18 cellular contexts compared by ENCODE assay signal in the genomic region with DNA sequence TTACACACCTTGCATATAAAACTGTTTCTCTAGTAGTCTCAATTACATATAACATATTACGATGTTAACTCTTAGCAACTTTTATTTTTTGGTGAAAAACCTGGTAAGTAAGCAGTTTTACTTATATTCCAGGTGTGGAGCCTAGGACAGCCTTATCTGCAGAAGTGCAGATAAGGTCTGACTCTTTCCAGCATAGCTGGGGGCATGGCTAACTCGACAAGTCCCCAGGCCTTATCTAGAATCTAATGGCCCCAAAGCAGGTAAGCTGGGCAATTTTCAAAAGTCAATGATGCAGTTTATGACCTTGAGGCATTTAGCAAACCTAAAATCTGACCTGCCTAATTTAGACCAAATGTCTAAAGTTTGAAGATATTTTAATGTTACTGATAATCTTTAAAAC. TPM values are rescaled to one million over a fixed set of nuclear protein-coding genes. Genes with fewer than 3 reads are reported as not detected.
A peak's percentile ranks its signal among the peaks of the same experiment; 100 is the strongest.
DNase-seq lines count a peak whose midpoint lies in the region; ATAC-seq and TF ChIP-seq lines count a peak whose summit lies in the region.
"Had no signal": no experiment of that assay in that cellular context is flagged by ENCODE, and none has a peak within 500 bp of the region (broad histone marks: within the 10 kb centered on the region; RNA-seq: fewer than 3 reads in every experiment).

No MANE protein-coding gene starts in this region.

- no peaks in the 10 kb centered on the region for H3K27me3 ChIP-seq in mucosa of rectum (ENCODE audit: control insufficient read depth in 2 of 2, insufficient read depth in 2 of 2, low read length in 2 of 2)

- H3K36me3 ChIP-seq in mucosa of rectum (ENCODE audit: control insufficient read depth in 2 of 2, insufficient read depth in 2 of 2, low read length in 2 of 2) = no peaks in the 10 kb centered on the region

- H3K4me1 ChIP-seq in mucosa of rectum (ENCODE audit: control insufficient read depth in 2 of 2, insufficient read depth in 2 of 2, low read length in 2 of 2) = peaks cover 49 to 54% of the 10 kb centered on the region in 2 donors

- H3K27ac Mint-ChIP-seq in activated naive CD4-positive, alpha-beta T cell treated with anti-CD3 and anti-CD28 coated beads, Interleukin-2, amount 50 U/mL, for 24 hours = peak overlapping the region; percentile 79
- H3K27ac Mint-ChIP-seq in activated T-helper 2 cell treated with anti-CD3 and anti-CD28 coated beads, Interferon-gamma antibody, Interleukin-2, Interleukin-4, amounts not matched to agents 10 μg/mL and 5 μg/mL and 100 μg/mL, durations not matched to agents 14 hours and 24 hours and 36 hours = no peak overlapping the region
- H3K27ac Mint-ChIP-seq: B cell had no signal

- no peak for DNase-seq in activated naive CD4-positive, alpha-beta T cell (lab: John Stamatoyannopoulos, UW)
- no peak for DNase-seq in left ventricle myocardium superior
- no peak for DNase-seq in activated T-helper 2 cell treated with anti-CD3 and anti-CD28 coated beads, Interferon-gamma antibody, Interleukin-2, Interleukin-4, amounts not matched to agents 10 μg/mL and 5 μg/mL and 100 μg/mL, durations not matched to agents 14 hours and 24 hours and 36 hours (ENCODE audit: low spot score)
- DNase-seq: 8988T; NCI-H1105 treated with DMSO at 0.1 percent for 48 hours; NCI-H1694; NCI-H2081 treated with DMSO at 0.1 percent for 48 hours; NK-92 treated with Interleukin-12 subunit alpha and Interleukin-12 subunit beta, amount 100 ng/mL, for 24 hours; SIG-M5 had no signal

- no peak overlapping the region for H3K4me3 ChIP-seq in mucosa of rectum (ENCODE audit: low read length in 2 of 2)
- H3K4me3 ChIP-seq: K562 had no signal

- H3K9me3 ChIP-seq in mucosa of rectum (ENCODE audit: control insufficient read depth in 2 of 2, low read length in 2 of 2) = no peaks in the 10 kb centered on the region

- no peaks in the 10 kb centered on the region for H3K9me3 Mint-ChIP-seq in activated naive CD4-positive, alpha-beta T cell treated with anti-CD3 and anti-CD28 coated beads, Interleukin-2, amount 50 U/mL, for 24 hours
- H3K9me3 Mint-ChIP-seq in activated T-helper 2 cell treated with anti-CD3 and anti-CD28 coated beads, Interferon-gamma antibody, Interleukin-2, Interleukin-4, amounts not matched to agents 10 μg/mL and 5 μg/mL and 100 μg/mL, durations not matched to agents 14 hours and 24 hours and 36 hours = peaks cover 5% of the 10 kb centered on the region

- H3K4me3 Mint-ChIP-seq in activated naive CD4-positive, alpha-beta T cell treated with anti-CD3 and anti-CD28 coated beads, Interleukin-2, amount 50 U/mL, for 24 hours = no peak overlapping the region
- H3K4me3 Mint-ChIP-seq in activated T-helper 2 cell treated with anti-CD3 and anti-CD28 coated beads, Interferon-gamma antibody, Interleukin-2, Interleukin-4, amounts not matched to agents 10 μg/mL and 5 μg/mL and 100 μg/mL, durations not matched to agents 14 hours and 24 hours and 36 hours (ENCODE audit: low read depth) = no peak overlapping the region
- H3K4me3 Mint-ChIP-seq: B cell had no signal

- TF ChIP-seq CTCF in VCaP (conservative IDR thresholded peaks at IDR 0.05) = no peak

- ATAC-seq in left ventricle myocardium superior = no peak
- no peak for ATAC-seq in HG03469 (IDR thresholded peaks at IDR 0.05; ENCODE audit: unreplicated experiment)
- ATAC-seq in HG03457 (IDR thresholded peaks at IDR 0.05; ENCODE audit: unreplicated experiment) = no peak
- ATAC-seq: K562 had no signal

- H3K9ac ChIP-seq in mucosa of rectum (ENCODE audit: low read depth in 1 of 2, low read length in 2 of 2) = no peak overlapping the region

- intact Hi-C loops in left ventricle myocardium superior (cut with micrococcal nuclease) = no loop called here
- intact Hi-C loops in activated T-helper 2 cell treated with anti-CD3 and anti-CD28 coated beads, Interferon-gamma antibody, Interleukin-2, Interleukin-4, amounts not matched to agents 10 μg/mL and 5 μg/mL and 100 μg/mL, durations not matched to agents 14 hours and 24 hours and 36 hours (cut with micrococcal nuclease) = no loop called here

- peaks cover 48% of the 10 kb centered on the region for H3K4me1 Mint-ChIP-seq in activated naive CD4-positive, alpha-beta T cell treated with anti-CD3 and anti-CD28 coated beads, Interleukin-2, amount 50 U/mL, for 24 hours
- peaks cover 50% of the 10 kb centered on the region for H3K4me1 Mint-ChIP-seq in activated T-helper 2 cell treated with anti-CD3 and anti-CD28 coated beads, Interferon-gamma antibody, Interleukin-2, Interleukin-4, amounts not matched to agents 10 μg/mL and 5 μg/mL and 100 μg/mL, durations not matched to agents 14 hours and 24 hours and 36 hours (ENCODE audit: low read depth)

- H3K27ac ChIP-seq in VCaP = peak overlapping the region; percentile 92
- H3K27ac ChIP-seq in mucosa of rectum (ENCODE audit: low read depth in 2 of 2, low read length in 2 of 2) = peak overlapping the region; percentile 18 to 56
- H3K27ac ChIP-seq: RWPE1 had no signal

- H3K36me3 Mint-ChIP-seq in activated naive CD4-positive, alpha-beta T cell treated with anti-CD3 and anti-CD28 coated beads, Interleukin-2, amount 50 U/mL, for 24 hours = peaks cover 4% of the 10 kb centered on the region
- H3K36me3 Mint-ChIP-seq in activated T-helper 2 cell treated with anti-CD3 and anti-CD28 coated beads, Interferon-gamma antibody, Interleukin-2, Interleukin-4, amounts not matched to agents 10 μg/mL and 5 μg/mL and 100 μg/mL, durations not matched to agents 14 hours and 24 hours and 36 hours (ENCODE audit: low read depth) = peaks cover 21% of the 10 kb centered on the region

- H3K27me3 Mint-ChIP-seq in activated naive CD4-positive, alpha-beta T cell treated with anti-CD3 and anti-CD28 coated beads, Interleukin-2, amount 50 U/mL, for 24 hours = no peaks in the 10 kb centered on the region
- H3K27me3 Mint-ChIP-seq in activated T-helper 2 cell treated with anti-CD3 and anti-CD28 coated beads, Interferon-gamma antibody, Interleukin-2, Interleukin-4, amounts not matched to agents 10 μg/mL and 5 μg/mL and 100 μg/mL, durations not matched to agents 14 hours and 24 hours and 36 hours (ENCODE audit: low read depth) = no peaks in the 10 kb centered on the region
- H3K27me3 Mint-ChIP-seq: B cell had no signal

RNA-seq across cellular contexts. Expression of gene C1QTNF6, which starts 4.2 kb away (rescaled TPM):
- total RNA-seq in left ventricle myocardium superior = 1.1 TPM
- total RNA-seq in activated T-helper 2 cell treated with anti-CD3 and anti-CD28 coated beads, Interferon-gamma antibody, Interleukin-2, Interleukin-4, amounts not matched to agents 10 μg/mL and 5 μg/mL and 100 μg/mL, durations not matched to agents 14 hours and 24 hours and 36 hours = 7.5 and 7.7 TPM in 2 replicates

RNA-seq across cellular contexts. Expression of gene SSTR3, which starts 20.0 kb away (rescaled TPM):
- not detected for total RNA-seq in left ventricle myocardium superior
- total RNA-seq in activated T-helper 2 cell treated with anti-CD3 and anti-CD28 coated beads, Interferon-gamma antibody, Interleukin-2, Interleukin-4, amounts not matched to agents 10 μg/mL and 5 μg/mL and 100 μg/mL, durations not matched to agents 14 hours and 24 hours and 36 hours = 0.64 and 0.75 TPM in 2 replicates
- total RNA-seq: K562, NCI-H460 had no signal

RNA-seq across cellular contexts. Expression of gene IL2RB, which starts 42.5 kb away (rescaled TPM):
- total RNA-seq in left ventricle myocardium superior = 0.79 TPM
- 404 and 410 TPM in 2 replicates for total RNA-seq in activated T-helper 2 cell treated with anti-CD3 and anti-CD28 coated beads, Interferon-gamma antibody, Interleukin-2, Interleukin-4, amounts not matched to agents 10 μg/mL and 5 μg/mL and 100 μg/mL, durations not matched to agents 14 hours and 24 hours and 36 hours
- total RNA-seq: NCI-H460 had no signal

RNA-seq across cellular contexts. Expression of gene RAC2, which starts 51.8 kb away (rescaled TPM):
- 5.1 TPM for total RNA-seq in left ventricle myocardium superior
- 499 and 506 TPM in 2 replicates for total RNA-seq in activated T-helper 2 cell treated with anti-CD3 and anti-CD28 coated beads, Interferon-gamma antibody, Interleukin-2, Interleukin-4, amounts not matched to agents 10 μg/mL and 5 μg/mL and 100 μg/mL, durations not matched to agents 14 hours and 24 hours and 36 hours

Comparison
In these comparisons a context has a peak if more than half of its experiments do, and no peak if none do; other contexts are left out.
1. RNA of gene IL2RB, which starts 42.5 kb away (total RNA-seq): 404 to 410 TPM in activated T-helper 2 cell treated with anti-CD3 and anti-CD28 coated beads, Interferon-gamma antibody, Interleukin-2, Interleukin-4, amounts not matched to agents 10 μg/mL and 5 μg/mL and 100 μg/mL, durations not matched to agents 14 hours and 24 hours and 36 hours; 0.79 TPM in left ventricle myocardium superior (single experiment); every median in the first group is over 100 times any median in the second.